In the genomic region with DNA sequence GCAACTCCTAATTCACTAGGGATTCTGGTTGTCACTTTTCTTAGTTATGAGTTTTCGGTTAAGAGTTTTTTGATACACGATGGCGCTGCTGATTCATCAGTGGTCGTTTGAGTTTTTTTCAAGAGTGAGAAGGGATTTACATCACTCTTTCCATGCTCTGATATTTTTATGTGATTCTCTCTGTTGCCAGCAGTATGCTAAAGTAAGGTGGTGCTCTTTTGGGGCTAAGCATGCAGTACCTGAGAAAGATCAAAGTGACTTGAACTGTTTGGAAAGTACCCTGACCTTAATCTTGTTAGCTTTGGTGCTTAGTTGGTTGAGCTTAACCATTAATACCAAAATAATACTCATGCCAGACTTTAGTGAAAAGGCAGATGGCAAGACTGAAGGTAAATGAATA, we compare ENCODE assay signal across 19 cellular contexts. TPM values are rescaled to one million over a fixed set of nuclear protein-coding genes. Genes with fewer than 3 reads are reported as not detected.
DNase-seq lines count a peak whose midpoint lies in the region; ATAC-seq and TF ChIP-seq lines count a peak whose summit lies in the region.
"Had no signal": no experiment of that assay in that cellular context is flagged by ENCODE, and none has a peak within 500 bp of the region (broad histone marks: within the 10 kb centered on the region; RNA-seq: fewer than 3 reads in every experiment).

No MANE protein-coding gene starts in this region.

- TF ChIP-seq CTCF in MCF 10A (IDR thresholded peaks at IDR 0.05; ENCODE audit: unreplicated experiment), result no peak

- BruUV-seq in MCF 10A (replicated peaks; lab: Mats Ljungman, UMichigan), result no TSS peak

- peaks cover 57% of the 10 kb centered on the region for H3K36me3 Mint-ChIP-seq in activated CD4-positive, alpha-beta T cell treated with anti-CD3 and anti-CD28 coated beads for 36 hours (ENCODE audit: low read depth)
- peaks cover 19% of the 10 kb centered on the region for H3K36me3 Mint-ChIP-seq in activated naive CD4-positive, alpha-beta T cell treated with anti-CD3 and anti-CD28 coated beads, Interleukin-2, amount 50 U/mL, for 24 hours
- peaks cover 35% of the 10 kb centered on the region for H3K36me3 Mint-ChIP-seq in activated naive CD8-positive, alpha-beta T cell
- peaks cover 36% of the 10 kb centered on the region for H3K36me3 Mint-ChIP-seq in MCF 10A (ENCODE audit: insufficient read depth, unreplicated experiment)

- intact Hi-C loops in activated CD4-positive, alpha-beta T cell treated with anti-CD3 and anti-CD28 coated beads for 36 hours (cut with DNase I, micrococcal nuclease), result loop anchor here in 1 of 2 experiments (2.0 kb wide), 1 partner anchor 21 kb away; no protein-coding TSS in a partner anchor
- intact Hi-C loops in posterior vena cava (cut with DNase I) (no loop called here), MCF 10A (cut with micrococcal nuclease) (no loop called here)

- peak overlapping the region; percentile 24 for H3K4me3 Mint-ChIP-seq in activated CD4-positive, alpha-beta T cell treated with anti-CD3 and anti-CD28 coated beads for 36 hours
- H3K4me3 Mint-ChIP-seq in activated naive CD4-positive, alpha-beta T cell treated with anti-CD3 and anti-CD28 coated beads, Interleukin-2, amount 50 U/mL, for 24 hours, result peak overlapping the region; percentile 34
- H3K4me3 Mint-ChIP-seq in activated naive CD8-positive, alpha-beta T cell, result peak overlapping the region; percentile 54
- no peak overlapping the region for H3K4me3 Mint-ChIP-seq in MCF 10A (ENCODE audit: unreplicated experiment)

- CTCF ChIA-PET in activated CD4-positive, alpha-beta T cell treated with anti-CD3 and anti-CD28 coated beads for 36 hours (lab: Charles Lee), result interaction anchor here (0.7 to 5.3 kb wide), 10 partner anchors 11 to 343 kb away, joined by 3 to 31 read pairs (median 4); partner anchors contain the start of gene LIPA
- CTCF ChIA-PET in MCF 10A (lab: Yijun Ruan, JAX), result interaction anchor here (1.7 to 3.5 kb wide), 3 partner anchors 10 to 72 kb away, joined by 8 to 18 read pairs (median 8); no protein-coding TSS in a partner anchor

- peak; percentile 34 for DNase-seq in activated CD4-positive, alpha-beta T cell treated with anti-CD3 and anti-CD28 coated beads for 36 hours
- DNase-seq in activated CD4-positive, alpha-beta T cell treated with anti-CD3 and anti-CD28 coated beads, Interleukin-2, amount 50 U/mL, for 48 hours, result no peak
- no peak for DNase-seq in activated naive CD4-positive, alpha-beta T cell treated with Interleukin-2 at 50 U/mL for 16 hours
- DNase-seq in posterior vena cava (ENCODE audit: low spot score) (no peak), MCF 10A (ENCODE audit: unreplicated experiment) (no peak)
- DNase-seq: 8988T, COR-L47, DMS153, EL, NCI-H1092 treated with DMSO at 0.1 percent for 48 hours, NCI-H1694 treated with DMSO at 0.1 percent for 48 hours, NCI-H345, NCI-H69, PC-9 had no signal

- POLR2A ChIA-PET in activated CD4-positive, alpha-beta T cell treated with anti-CD3 and anti-CD28 coated beads for 36 hours (lab: Charles Lee), result interaction anchor here (0.5 kb wide), 1 partner anchor 93 kb away, joined by 5 read pairs; no protein-coding TSS in a partner anchor
- POLR2A ChIA-PET in MCF 10A (lab: Yijun Ruan, JAX), result interaction anchor here (1.6 to 2.0 kb wide), 2 partner anchors 12 to 82 kb away, joined by 5 read pairs; no protein-coding TSS in a partner anchor

- H3K27ac Mint-ChIP-seq in activated CD4-positive, alpha-beta T cell treated with anti-CD3 and anti-CD28 coated beads for 36 hours, result peak overlapping the region; percentile 69
- peak overlapping the region; percentile 73 for H3K27ac Mint-ChIP-seq in activated naive CD4-positive, alpha-beta T cell treated with anti-CD3 and anti-CD28 coated beads, Interleukin-2, amount 50 U/mL, for 24 hours
- H3K27ac Mint-ChIP-seq in activated naive CD8-positive, alpha-beta T cell, result peak overlapping the region; percentile 89
- H3K27ac Mint-ChIP-seq in MCF 10A (ENCODE audit: low read depth, unreplicated experiment), result no peak overlapping the region

- H3K4me1 Mint-ChIP-seq in activated CD4-positive, alpha-beta T cell treated with anti-CD3 and anti-CD28 coated beads for 36 hours, result peaks cover 22% of the 10 kb centered on the region
- peaks cover 23% of the 10 kb centered on the region for H3K4me1 Mint-ChIP-seq in activated naive CD4-positive, alpha-beta T cell treated with anti-CD3 and anti-CD28 coated beads, Interleukin-2, amount 50 U/mL, for 24 hours
- H3K4me1 Mint-ChIP-seq in activated naive CD8-positive, alpha-beta T cell (ENCODE audit: low read depth), result peaks cover 28% of the 10 kb centered on the region
- no peaks in the 10 kb centered on the region for H3K4me1 Mint-ChIP-seq in MCF 10A (ENCODE audit: insufficient read depth, unreplicated experiment)

- peak; percentile 89 for ATAC-seq in activated CD4-positive, alpha-beta T cell treated with anti-CD3 and anti-CD28 coated beads for 36 hours
- ATAC-seq in GM18907 (IDR thresholded peaks at IDR 0.05; ENCODE audit: unreplicated experiment), result no peak
- ATAC-seq: K562 had no signal

- H3K27me3 Mint-ChIP-seq in activated CD4-positive, alpha-beta T cell treated with anti-CD3 and anti-CD28 coated beads for 36 hours, result no peaks in the 10 kb centered on the region
- H3K27me3 Mint-ChIP-seq in activated naive CD4-positive, alpha-beta T cell treated with anti-CD3 and anti-CD28 coated beads, Interleukin-2, amount 50 U/mL, for 24 hours, result no peaks in the 10 kb centered on the region
- H3K27me3 Mint-ChIP-seq in activated naive CD8-positive, alpha-beta T cell, result no peaks in the 10 kb centered on the region
- no peaks in the 10 kb centered on the region for H3K27me3 Mint-ChIP-seq in MCF 10A (ENCODE audit: insufficient read depth, unreplicated experiment)

- H3K9me3 Mint-ChIP-seq in activated CD4-positive, alpha-beta T cell treated with anti-CD3 and anti-CD28 coated beads for 36 hours (ENCODE audit: low read depth), result no peaks in the 10 kb centered on the region
- no peaks in the 10 kb centered on the region for H3K9me3 Mint-ChIP-seq in activated naive CD4-positive, alpha-beta T cell treated with anti-CD3 and anti-CD28 coated beads, Interleukin-2, amount 50 U/mL, for 24 hours
- H3K9me3 Mint-ChIP-seq in activated naive CD8-positive, alpha-beta T cell (ENCODE audit: low read depth), result no peaks in the 10 kb centered on the region
- no peaks in the 10 kb centered on the region for H3K9me3 Mint-ChIP-seq in MCF 10A (ENCODE audit: unreplicated experiment)

RNA-seq across cellular contexts. Expression of gene STAMBPL1, which starts 28.1 kb away (rescaled TPM):
- total RNA-seq in activated CD4-positive, alpha-beta T cell treated with anti-CD3 and anti-CD28 coated beads for 36 hours, result 10 to 100 TPM; 36.6 to 40.2 TPM
- total RNA-seq in posterior vena cava (1 to 10 TPM; 4.4 to 6.0 TPM), MCF 10A (2022) (18.9 and 29.2 TPM in 2 replicates)

RNA-seq across cellular contexts. Expression of gene ACTA2, which starts 44.4 kb away (rescaled TPM):
- total RNA-seq in activated CD4-positive, alpha-beta T cell treated with anti-CD3 and anti-CD28 coated beads for 36 hours, result 10 to 100 TPM in 1 of 2 experiments, 1 to 10 TPM in 1; 8.5 to 10.2 TPM
- 1,000 to 10,000 TPM; 4,350 to 6,560 TPM for total RNA-seq in posterior vena cava
- 25.4 and 25.6 TPM in 2 replicates for total RNA-seq in MCF 10A (2022)

RNA-seq across cellular contexts. Expression of gene ANKRD22, which starts 56.5 kb away (rescaled TPM):
- under 1 TPM; 0.37 TPM for total RNA-seq in activated CD4-positive, alpha-beta T cell treated with anti-CD3 and anti-CD28 coated beads for 36 hours
- total RNA-seq in posterior vena cava, result under 1 TPM; 0.28 to 0.33 TPM
- total RNA-seq in MCF 10A (2022), result 0.26 TPM in 1 of 2 replicates, not detected in the other
- total RNA-seq: K562, M059J had no signal

Comparison
In these comparisons a context has a peak if more than half of its experiments do, and no peak if none do; other contexts are left out.
1. RNA of gene ACTA2, which starts 44.4 kb away (total RNA-seq): 4,350 to 6,560 TPM in posterior vena cava; 25.4 to 25.6 TPM in MCF 10A and 8.5 to 10.2 TPM in activated CD4-positive, alpha-beta T cell treated with anti-CD3 and anti-CD28 coated beads for 36 hours; every median in the first group is over 100 times any median in the second.